8 cellular contexts compared by ENCODE assay signal in genomic region chr2:46335404-46335965, GRCh38. TPM values are rescaled to one million over a fixed set of nuclear protein-coding genes. Genes with fewer than 3 reads are reported as not detected.
A peak's percentile ranks its signal among the peaks of the same experiment; 100 is the strongest.
DNase-seq lines count a peak whose midpoint lies in the region; ATAC-seq and TF ChIP-seq lines count a peak whose summit lies in the region.

No MANE protein-coding gene starts in this region.

- DNase-seq in HCEC 1CT (peak; percentile 79), breast epithelium (ENCODE audit: low spot score in 2 of 2) (no peak), inferior parietal cortex (ENCODE audit: extremely low spot score) (no peak)

- H3K9ac ChIP-seq in iPS-20b (ENCODE audit: low read depth, low read length) (peak overlapping the region; percentile 29; the same call in 1 of the 2 replicates), skeletal muscle tissue (ENCODE audit: low read depth in 1 of 3, low read length in 3 of 3) (peak overlapping the region; percentile 34 to 66 (median 59))

- peak overlapping the region; percentile 71 to 92 for H3K27ac ChIP-seq in breast epithelium
- H3K27ac ChIP-seq in iPS-20b (ENCODE audit: low read length) = no peak overlapping the region
- H3K27ac ChIP-seq in skeletal muscle tissue (ENCODE audit: low read depth, low read length) = peak overlapping the region; percentile 75

- H3K4me1 ChIP-seq in breast epithelium (peaks cover 15 to 57% of the 10 kb centered on the region in 2 donors), iPS-20b (ENCODE audit: insufficient read depth, low read length) (peaks cover 28% of the 10 kb centered on the region), skeletal muscle tissue (ENCODE audit: control insufficient read depth in 3 of 3, insufficient read depth in 3 of 3, low read length in 3 of 3) (peaks cover 85 to 93% (median 92%) of the 10 kb centered on the region in 3 donors)

- no peaks in the 10 kb centered on the region for H3K9me3 ChIP-seq in breast epithelium
- no peaks in the 10 kb centered on the region for H3K9me3 ChIP-seq in iPS-20b (ENCODE audit: insufficient read depth, low read depth, low read length)
- H3K9me3 ChIP-seq in skeletal muscle tissue (ENCODE audit: control insufficient read depth in 3 of 3, low read length in 3 of 3) = no peaks in the 10 kb centered on the region

- H3K36me3 ChIP-seq in breast epithelium (no peaks in the 10 kb centered on the region), iPS-20b (ENCODE audit: insufficient read depth, low read depth, low read length) (no peaks in the 10 kb centered on the region), skeletal muscle tissue (ENCODE audit: control insufficient read depth in 3 of 3, insufficient read depth in 3 of 3, low read length in 3 of 3) (no peaks in the 10 kb centered on the region)

- intact Hi-C loops in breast epithelium (cut with DNase I; ENCODE audit: low total_unique reads) = no loop called here

- ATAC-seq in GM21619 (IDR thresholded peaks at IDR 0.05; ENCODE audit: unreplicated experiment) (no peak), GM19397 (IDR thresholded peaks at IDR 0.05; ENCODE audit: unreplicated experiment) (no peak), HG03521 (IDR thresholded peaks at IDR 0.05; ENCODE audit: unreplicated experiment) (no peak)

- TF ChIP-seq POLR2A in breast epithelium (IDR thresholded peaks at IDR 0.05) = no peak

- peak in 1 of 3 donors; percentile 9 for TF ChIP-seq CTCF in breast epithelium (IDR thresholded peaks at IDR 0.05)

- H3K4me3 ChIP-seq in breast epithelium (peak overlapping the region; percentile 23 to 57 (median 32)), iPS-20b (ENCODE audit: low read length) (peak overlapping the region; percentile 40; the same call in 1 of the 2 replicates), skeletal muscle tissue (ENCODE audit: low read length in 3 of 3) (peak overlapping the region; percentile 47 to 67 (median 62))

- H3K27me3 ChIP-seq in breast epithelium = no peaks in the 10 kb centered on the region
- peaks cover 12% of the 10 kb centered on the region for H3K27me3 ChIP-seq in iPS-20b (ENCODE audit: insufficient read depth, low read length)
- no peaks in the 10 kb centered on the region for H3K27me3 ChIP-seq in skeletal muscle tissue (ENCODE audit: control insufficient read depth in 3 of 3, insufficient read depth in 3 of 3, low read length in 3 of 3)

RNA-seq across cellular contexts. Expression of gene EPAS1, which starts 38.3 kb away (rescaled TPM):
- total RNA-seq in breast epithelium = 100 to 1,000 TPM in 2 of 3 donors, 10 to 100 TPM in 1; 92.5 to 274 (median 229) TPM
- 13.6 TPM for total RNA-seq in skeletal muscle tissue
